Comparison of ENCODE assay signal across 1 cellular context in the genomic region with DNA sequence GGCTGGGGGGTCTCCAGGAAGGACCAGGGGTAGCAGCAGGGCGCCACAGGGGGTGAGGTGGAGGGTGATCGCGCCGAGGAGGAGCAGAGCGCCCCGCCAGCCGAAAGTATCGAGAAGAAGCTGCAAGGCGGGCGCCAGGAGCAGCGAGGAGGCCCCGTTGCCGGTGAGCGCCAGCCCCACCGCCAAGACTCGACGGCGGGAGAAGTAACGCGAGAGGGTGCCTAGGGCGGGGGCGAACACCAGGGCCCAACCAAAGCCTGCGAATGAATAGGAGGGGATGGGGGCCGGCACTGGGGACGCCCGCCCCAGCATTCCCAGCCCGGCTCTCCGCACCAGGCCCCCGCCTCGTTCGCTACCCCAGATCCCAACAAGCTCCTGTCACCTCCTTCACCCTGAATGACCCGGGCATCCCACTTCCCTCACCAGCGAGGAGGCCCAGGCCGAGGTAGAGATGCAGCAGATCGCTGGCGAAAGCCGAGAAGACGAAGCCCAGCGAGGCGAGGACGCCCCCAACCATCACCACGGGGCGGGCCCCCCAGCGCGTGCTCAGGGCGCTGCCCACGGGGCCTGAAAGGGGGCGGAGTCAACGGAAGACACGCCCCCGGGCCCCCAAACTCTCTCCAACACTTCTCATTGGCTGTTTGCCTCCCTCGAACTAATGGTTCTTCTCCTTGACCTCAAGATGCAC.
TF ChIP-seq lines count a peak whose summit lies in the region.

No MANE protein-coding gene starts in this region.

TF ChIP-seq in K562, 482 proteins besides CTCF, POLR2A, EP300 and RAD21:
- TF ChIP-seq POU5F1 (IDR thresholded peaks at IDR 0.05; ENCODE audit: borderline replicate concordance, low read depth, low read length, partially characterized antibody): no peak
- TF ChIP-seq, protein P1, sequence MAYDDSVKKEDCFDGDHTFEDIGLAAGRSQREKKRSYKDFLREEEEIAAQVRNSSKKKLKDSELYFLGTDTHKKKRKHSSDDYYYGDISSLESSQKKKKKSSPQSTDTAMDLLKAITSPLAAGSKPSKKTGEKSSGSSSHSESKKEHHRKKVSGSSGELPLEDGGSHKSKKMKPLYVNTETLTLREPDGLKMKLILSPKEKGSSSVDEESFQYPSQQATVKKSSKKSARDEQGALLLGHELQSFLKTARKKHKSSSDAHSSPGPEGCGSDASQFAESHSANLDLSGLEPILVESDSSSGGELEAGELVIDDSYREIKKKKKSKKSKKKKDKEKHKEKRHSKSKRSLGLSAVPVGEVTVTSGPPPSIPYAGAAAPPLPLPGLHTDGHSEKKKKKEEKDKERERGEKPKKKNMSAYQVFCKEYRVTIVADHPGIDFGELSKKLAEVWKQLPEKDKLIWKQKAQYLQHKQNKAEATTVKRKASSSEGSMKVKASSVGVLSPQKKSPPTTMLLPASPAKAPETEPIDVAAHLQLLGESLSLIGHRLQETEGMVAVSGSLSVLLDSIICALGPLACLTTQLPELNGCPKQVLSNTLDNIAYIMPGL (CRISPR knock-in tag; IDR thresholded peaks at IDR 0.05): no peak
- TF ChIP-seq, protein P2, sequence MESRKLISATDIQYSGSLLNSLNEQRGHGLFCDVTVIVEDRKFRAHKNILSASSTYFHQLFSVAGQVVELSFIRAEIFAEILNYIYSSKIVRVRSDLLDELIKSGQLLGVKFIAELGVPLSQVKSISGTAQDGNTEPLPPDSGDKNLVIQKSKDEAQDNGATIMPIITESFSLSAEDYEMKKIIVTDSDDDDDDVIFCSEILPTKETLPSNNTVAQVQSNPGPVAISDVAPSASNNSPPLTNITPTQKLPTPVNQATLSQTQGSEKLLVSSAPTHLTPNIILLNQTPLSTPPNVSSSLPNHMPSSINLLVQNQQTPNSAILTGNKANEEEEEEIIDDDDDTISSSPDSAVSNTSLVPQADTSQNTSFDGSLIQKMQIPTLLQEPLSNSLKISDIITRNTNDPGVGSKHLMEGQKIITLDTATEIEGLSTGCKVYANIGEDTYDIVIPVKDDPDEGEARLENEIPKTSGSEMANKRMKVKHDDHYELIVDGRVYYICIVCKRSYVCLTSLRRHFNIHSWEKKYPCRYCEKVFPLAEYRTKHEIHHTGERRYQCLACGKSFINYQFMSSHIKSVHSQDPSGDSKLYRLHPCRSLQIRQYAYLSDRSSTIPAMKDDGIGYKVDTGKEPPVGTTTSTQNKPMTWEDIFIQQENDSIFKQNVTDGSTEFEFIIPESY (CRISPR knock-in tag; IDR thresholded peaks at IDR 0.05): peak; percentile 69; the same call in 1 of the 2 replicates
- peak; percentile 41 for TF ChIP-seq POLR2G (IDR thresholded peaks at IDR 0.05; ENCODE audit: low read depth, low read length)
TF ChIP-seq in K562: peak in this region for 2.
